In the genomic region with DNA sequence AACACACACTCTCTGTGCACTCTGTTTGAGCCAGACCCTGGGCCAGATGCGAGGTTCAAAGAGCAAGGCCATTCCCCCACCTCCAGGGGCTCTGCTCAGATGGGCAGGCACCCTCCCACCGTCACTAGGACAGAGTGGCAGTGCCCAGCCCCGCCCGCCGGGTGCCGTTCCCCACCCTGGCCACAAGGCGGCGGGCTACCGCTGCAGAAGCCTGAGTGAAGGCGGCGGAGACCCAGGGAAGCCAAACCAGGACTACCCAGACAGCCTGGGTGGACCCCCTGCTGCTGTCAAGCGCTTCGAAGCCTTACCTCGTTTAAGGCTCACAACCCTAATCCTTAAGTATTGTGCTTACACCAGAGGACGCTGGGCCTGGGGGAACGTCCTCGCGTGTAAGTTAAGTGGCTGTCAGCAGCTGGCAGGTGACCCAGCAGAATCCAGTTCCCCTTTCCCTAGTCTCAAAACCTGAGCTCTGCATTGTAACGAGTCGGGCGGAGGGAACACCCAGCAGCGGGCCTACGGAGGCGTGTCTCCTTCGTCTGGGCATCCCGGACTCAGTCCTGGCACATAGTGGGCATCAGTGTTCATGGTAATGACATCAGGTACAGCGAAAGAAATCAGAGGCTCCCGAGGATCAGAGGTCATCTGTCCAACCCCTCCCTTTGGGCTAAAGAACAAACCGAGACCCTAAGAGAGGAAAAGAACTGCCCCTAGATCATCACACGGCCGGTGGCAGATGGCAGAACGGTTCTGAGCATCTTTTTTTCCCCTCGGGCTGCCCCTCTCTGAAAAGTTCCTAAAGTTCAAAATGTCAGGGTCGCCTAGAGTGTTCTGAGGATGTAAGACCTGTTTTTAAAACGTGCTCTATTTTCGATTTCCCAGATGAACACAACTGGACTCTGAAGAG, we compare ENCODE assay signal across 1 cellular context.
A peak's percentile ranks its signal among the peaks of the same experiment; 100 is the strongest.
TF ChIP-seq lines count a peak whose summit lies in the region.

No MANE protein-coding gene starts in this region.

TF ChIP-seq in HepG2, 621 proteins besides CTCF, POLR2A, EP300 and RAD21 (continued from another document and continues in another):
- TF ChIP-seq, protein P1, sequence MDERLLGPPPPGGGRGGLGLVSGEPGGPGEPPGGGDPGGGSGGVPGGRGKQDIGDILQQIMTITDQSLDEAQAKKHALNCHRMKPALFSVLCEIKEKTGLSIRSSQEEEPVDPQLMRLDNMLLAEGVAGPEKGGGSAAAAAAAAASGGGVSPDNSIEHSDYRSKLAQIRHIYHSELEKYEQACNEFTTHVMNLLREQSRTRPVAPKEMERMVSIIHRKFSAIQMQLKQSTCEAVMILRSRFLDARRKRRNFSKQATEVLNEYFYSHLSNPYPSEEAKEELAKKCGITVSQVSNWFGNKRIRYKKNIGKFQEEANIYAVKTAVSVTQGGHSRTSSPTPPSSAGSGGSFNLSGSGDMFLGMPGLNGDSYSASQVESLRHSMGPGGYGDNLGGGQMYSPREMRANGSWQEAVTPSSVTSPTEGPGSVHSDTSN (CRISPR knock-in tag; IDR thresholded peaks at IDR 0.05), result no peak
- TF ChIP-seq ZFP37 (CRISPR knock-in tag; IDR thresholded peaks at IDR 0.05; ENCODE audit: borderline replicate concordance) (no peak), MXD4 (CRISPR knock-in tag; IDR thresholded peaks at IDR 0.05) (no peak), ZNF569 (CRISPR knock-in tag; IDR thresholded peaks at IDR 0.05; ENCODE audit: borderline replicate concordance) (no peak), TSC22D2 (CRISPR knock-in tag; IDR thresholded peaks at IDR 0.05; ENCODE audit: borderline replicate concordance) (no peak), KAT7 (CRISPR knock-in tag; IDR thresholded peaks at IDR 0.05; ENCODE audit: borderline replicate concordance) (no peak), TCF7L2 (IDR thresholded peaks at IDR 0.05; ENCODE audit: low read depth, low read length) (no peak), ZNF703 (CRISPR knock-in tag; IDR thresholded peaks at IDR 0.05; ENCODE audit: borderline replicate concordance) (no peak), ZNF441 (CRISPR knock-in tag; IDR thresholded peaks at IDR 0.05; ENCODE audit: borderline replicate concordance) (peak; percentile 33; the same call in 1 of the 2 replicates), JARID2 (CRISPR knock-in tag; IDR thresholded peaks at IDR 0.05; ENCODE audit: insufficient replicate concordance) (no peak), CBX2 (IDR thresholded peaks at IDR 0.05; ENCODE audit: low read depth, low read length) (no peak), CBX2 (CRISPR knock-in tag; IDR thresholded peaks at IDR 0.05; ENCODE audit: low read depth) (no peak), KDM2A (CRISPR knock-in tag; IDR thresholded peaks at IDR 0.05; ENCODE audit: borderline replicate concordance, low read depth) (peak; percentile 94), ZNF121 (CRISPR knock-in tag; IDR thresholded peaks at IDR 0.05) (no peak), ZNF317 (CRISPR knock-in tag; IDR thresholded peaks at IDR 0.05) (no peak), ZBTB38 (CRISPR knock-in tag; IDR thresholded peaks at IDR 0.05) (no peak), ZNF256 (CRISPR knock-in tag; conservative IDR thresholded peaks at IDR 0.05) (no peak), YY1 (IDR thresholded peaks at IDR 0.05; ENCODE audit: insufficient read depth, insufficient replicate concordance, low read depth, low read length) (peak; percentile 33), ZMYM2 (CRISPR knock-in tag; IDR thresholded peaks at IDR 0.05) (0 out of 2 replicates have a peak, but pooled peaks have one; percentile 53), ZNF546 (CRISPR knock-in tag; conservative IDR thresholded peaks at IDR 0.05) (no peak), ZNF816 (CRISPR knock-in tag; IDR thresholded peaks at IDR 0.05; ENCODE audit: borderline replicate concordance) (no peak), ZNF670 (CRISPR knock-in tag; IDR thresholded peaks at IDR 0.05; ENCODE audit: borderline replicate concordance) (no peak), FOXA3 (CRISPR knock-in tag; IDR thresholded peaks at IDR 0.05) (peak; percentile 59), CBX5 (CRISPR knock-in tag; IDR thresholded peaks at IDR 0.05; ENCODE audit: borderline replicate concordance) (0 out of 2 replicates have a peak, but pooled peaks have one; percentile 52), ZNF749 (CRISPR knock-in tag; IDR thresholded peaks at IDR 0.05; ENCODE audit: borderline replicate concordance) (no peak), ATF7 (IDR thresholded peaks at IDR 0.05) (no peak), ATF7 (CRISPR knock-in tag; IDR thresholded peaks at IDR 0.05) (no peak), GABPB1 (CRISPR knock-in tag; IDR thresholded peaks at IDR 0.05) (peak; percentile 69; the same call in 1 of the 2 replicates), MAFG (CRISPR knock-in tag; IDR thresholded peaks at IDR 0.05) (no peak), ZNF768 (CRISPR knock-in tag; IDR thresholded peaks at IDR 0.05) (peak; percentile 71)
- TF ChIP-seq, protein P2, sequence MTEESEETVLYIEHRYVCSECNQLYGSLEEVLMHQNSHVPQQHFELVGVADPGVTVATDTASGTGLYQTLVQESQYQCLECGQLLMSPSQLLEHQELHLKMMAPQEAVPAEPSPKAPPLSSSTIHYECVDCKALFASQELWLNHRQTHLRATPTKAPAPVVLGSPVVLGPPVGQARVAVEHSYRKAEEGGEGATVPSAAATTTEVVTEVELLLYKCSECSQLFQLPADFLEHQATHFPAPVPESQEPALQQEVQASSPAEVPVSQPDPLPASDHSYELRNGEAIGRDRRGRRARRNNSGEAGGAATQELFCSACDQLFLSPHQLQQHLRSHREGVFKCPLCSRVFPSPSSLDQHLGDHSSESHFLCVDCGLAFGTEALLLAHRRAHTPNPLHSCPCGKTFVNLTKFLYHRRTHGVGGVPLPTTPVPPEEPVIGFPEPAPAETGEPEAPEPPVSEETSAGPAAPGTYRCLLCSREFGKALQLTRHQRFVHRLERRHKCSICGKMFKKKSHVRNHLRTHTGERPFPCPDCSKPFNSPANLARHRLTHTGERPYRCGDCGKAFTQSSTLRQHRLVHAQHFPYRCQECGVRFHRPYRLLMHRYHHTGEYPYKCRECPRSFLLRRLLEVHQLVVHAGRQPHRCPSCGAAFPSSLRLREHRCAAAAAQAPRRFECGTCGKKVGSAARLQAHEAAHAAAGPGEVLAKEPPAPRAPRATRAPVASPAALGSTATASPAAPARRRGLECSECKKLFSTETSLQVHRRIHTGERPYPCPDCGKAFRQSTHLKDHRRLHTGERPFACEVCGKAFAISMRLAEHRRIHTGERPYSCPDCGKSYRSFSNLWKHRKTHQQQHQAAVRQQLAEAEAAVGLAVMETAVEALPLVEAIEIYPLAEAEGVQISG (CRISPR knock-in tag; IDR thresholded peaks at IDR 0.05), result peak; percentile 73; the same call in 1 of the 2 replicates
- TF ChIP-seq, protein P3, sequence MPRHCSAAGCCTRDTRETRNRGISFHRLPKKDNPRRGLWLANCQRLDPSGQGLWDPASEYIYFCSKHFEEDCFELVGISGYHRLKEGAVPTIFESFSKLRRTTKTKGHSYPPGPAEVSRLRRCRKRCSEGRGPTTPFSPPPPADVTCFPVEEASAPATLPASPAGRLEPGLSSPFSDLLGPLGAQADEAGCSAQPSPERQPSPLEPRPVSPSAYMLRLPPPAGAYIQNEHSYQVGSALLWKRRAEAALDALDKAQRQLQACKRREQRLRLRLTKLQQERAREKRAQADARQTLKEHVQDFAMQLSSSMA (CRISPR knock-in tag; IDR thresholded peaks at IDR 0.05), result peak; percentile 84; the same call in 1 of the 2 replicates
- TF ChIP-seq, protein P4, sequence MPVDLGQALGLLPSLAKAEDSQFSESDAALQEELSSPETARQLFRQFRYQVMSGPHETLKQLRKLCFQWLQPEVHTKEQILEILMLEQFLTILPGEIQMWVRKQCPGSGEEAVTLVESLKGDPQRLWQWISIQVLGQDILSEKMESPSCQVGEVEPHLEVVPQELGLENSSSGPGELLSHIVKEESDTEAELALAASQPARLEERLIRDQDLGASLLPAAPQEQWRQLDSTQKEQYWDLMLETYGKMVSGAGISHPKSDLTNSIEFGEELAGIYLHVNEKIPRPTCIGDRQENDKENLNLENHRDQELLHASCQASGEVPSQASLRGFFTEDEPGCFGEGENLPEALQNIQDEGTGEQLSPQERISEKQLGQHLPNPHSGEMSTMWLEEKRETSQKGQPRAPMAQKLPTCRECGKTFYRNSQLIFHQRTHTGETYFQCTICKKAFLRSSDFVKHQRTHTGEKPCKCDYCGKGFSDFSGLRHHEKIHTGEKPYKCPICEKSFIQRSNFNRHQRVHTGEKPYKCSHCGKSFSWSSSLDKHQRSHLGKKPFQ (CRISPR knock-in tag; IDR thresholded peaks at IDR 0.05; ENCODE audit: insufficient replicate concordance), result no peak
- TF ChIP-seq, protein P5, sequence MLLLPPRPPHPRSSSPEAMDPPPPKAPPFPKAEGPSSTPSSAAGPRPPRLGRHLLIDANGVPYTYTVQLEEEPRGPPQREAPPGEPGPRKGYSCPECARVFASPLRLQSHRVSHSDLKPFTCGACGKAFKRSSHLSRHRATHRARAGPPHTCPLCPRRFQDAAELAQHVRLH (CRISPR knock-in tag; IDR thresholded peaks at IDR 0.05; ENCODE audit: borderline replicate concordance, low read depth), result peak; percentile 68; the same call in 1 of the 2 replicates
- TF ChIP-seq, protein P6, sequence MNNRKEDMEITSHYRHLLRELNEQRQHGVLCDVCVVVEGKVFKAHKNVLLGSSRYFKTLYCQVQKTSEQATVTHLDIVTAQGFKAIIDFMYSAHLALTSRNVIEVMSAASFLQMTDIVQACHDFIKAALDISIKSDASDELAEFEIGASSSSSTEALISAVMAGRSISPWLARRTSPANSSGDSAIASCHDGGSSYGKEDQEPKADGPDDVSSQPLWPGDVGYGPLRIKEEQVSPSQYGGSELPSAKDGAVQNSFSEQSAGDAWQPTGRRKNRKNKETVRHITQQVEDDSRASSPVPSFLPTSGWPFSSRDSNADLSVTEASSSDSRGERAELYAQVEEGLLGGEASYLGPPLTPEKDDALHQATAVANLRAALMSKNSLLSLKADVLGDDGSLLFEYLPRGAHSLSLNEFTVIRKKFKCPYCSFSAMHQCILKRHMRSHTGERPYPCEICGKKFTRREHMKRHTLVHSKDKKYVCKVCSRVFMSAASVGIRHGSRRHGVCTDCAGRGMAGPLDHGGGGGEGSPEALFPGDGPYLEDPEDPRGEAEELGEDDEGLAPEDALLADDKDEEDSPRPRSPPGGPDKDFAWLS (CRISPR knock-in tag; IDR thresholded peaks at IDR 0.05; ENCODE audit: borderline replicate concordance), result no peak
- TF ChIP-seq, protein P7, sequence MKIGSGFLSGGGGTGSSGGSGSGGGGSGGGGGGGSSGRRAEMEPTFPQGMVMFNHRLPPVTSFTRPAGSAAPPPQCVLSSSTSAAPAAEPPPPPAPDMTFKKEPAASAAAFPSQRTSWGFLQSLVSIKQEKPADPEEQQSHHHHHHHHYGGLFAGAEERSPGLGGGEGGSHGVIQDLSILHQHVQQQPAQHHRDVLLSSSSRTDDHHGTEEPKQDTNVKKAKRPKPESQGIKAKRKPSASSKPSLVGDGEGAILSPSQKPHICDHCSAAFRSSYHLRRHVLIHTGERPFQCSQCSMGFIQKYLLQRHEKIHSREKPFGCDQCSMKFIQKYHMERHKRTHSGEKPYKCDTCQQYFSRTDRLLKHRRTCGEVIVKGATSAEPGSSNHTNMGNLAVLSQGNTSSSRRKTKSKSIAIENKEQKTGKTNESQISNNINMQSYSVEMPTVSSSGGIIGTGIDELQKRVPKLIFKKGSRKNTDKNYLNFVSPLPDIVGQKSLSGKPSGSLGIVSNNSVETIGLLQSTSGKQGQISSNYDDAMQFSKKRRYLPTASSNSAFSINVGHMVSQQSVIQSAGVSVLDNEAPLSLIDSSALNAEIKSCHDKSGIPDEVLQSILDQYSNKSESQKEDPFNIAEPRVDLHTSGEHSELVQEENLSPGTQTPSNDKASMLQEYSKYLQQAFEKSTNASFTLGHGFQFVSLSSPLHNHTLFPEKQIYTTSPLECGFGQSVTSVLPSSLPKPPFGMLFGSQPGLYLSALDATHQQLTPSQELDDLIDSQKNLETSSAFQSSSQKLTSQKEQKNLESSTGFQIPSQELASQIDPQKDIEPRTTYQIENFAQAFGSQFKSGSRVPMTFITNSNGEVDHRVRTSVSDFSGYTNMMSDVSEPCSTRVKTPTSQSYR (CRISPR knock-in tag; IDR thresholded peaks at IDR 0.05; ENCODE audit: borderline replicate concordance), result peak; percentile 24; the same call in 1 of the 2 replicates
- TF ChIP-seq, protein P8, sequence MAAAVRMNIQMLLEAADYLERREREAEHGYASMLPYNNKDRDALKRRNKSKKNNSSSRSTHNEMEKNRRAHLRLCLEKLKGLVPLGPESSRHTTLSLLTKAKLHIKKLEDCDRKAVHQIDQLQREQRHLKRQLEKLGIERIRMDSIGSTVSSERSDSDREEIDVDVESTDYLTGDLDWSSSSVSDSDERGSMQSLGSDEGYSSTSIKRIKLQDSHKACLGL (CRISPR knock-in tag; IDR thresholded peaks at IDR 0.05), result 0 out of 2 replicates have a peak, but pooled peaks have one; percentile 59
- TF ChIP-seq, protein P9, sequence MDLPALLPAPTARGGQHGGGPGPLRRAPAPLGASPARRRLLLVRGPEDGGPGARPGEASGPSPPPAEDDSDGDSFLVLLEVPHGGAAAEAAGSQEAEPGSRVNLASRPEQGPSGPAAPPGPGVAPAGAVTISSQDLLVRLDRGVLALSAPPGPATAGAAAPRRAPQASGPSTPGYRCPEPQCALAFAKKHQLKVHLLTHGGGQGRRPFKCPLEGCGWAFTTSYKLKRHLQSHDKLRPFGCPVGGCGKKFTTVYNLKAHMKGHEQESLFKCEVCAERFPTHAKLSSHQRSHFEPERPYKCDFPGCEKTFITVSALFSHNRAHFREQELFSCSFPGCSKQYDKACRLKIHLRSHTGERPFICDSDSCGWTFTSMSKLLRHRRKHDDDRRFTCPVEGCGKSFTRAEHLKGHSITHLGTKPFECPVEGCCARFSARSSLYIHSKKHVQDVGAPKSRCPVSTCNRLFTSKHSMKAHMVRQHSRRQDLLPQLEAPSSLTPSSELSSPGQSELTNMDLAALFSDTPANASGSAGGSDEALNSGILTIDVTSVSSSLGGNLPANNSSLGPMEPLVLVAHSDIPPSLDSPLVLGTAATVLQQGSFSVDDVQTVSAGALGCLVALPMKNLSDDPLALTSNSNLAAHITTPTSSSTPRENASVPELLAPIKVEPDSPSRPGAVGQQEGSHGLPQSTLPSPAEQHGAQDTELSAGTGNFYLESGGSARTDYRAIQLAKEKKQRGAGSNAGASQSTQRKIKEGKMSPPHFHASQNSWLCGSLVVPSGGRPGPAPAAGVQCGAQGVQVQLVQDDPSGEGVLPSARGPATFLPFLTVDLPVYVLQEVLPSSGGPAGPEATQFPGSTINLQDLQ (CRISPR knock-in tag; IDR thresholded peaks at IDR 0.05), result no peak
- TF ChIP-seq, protein P10, sequence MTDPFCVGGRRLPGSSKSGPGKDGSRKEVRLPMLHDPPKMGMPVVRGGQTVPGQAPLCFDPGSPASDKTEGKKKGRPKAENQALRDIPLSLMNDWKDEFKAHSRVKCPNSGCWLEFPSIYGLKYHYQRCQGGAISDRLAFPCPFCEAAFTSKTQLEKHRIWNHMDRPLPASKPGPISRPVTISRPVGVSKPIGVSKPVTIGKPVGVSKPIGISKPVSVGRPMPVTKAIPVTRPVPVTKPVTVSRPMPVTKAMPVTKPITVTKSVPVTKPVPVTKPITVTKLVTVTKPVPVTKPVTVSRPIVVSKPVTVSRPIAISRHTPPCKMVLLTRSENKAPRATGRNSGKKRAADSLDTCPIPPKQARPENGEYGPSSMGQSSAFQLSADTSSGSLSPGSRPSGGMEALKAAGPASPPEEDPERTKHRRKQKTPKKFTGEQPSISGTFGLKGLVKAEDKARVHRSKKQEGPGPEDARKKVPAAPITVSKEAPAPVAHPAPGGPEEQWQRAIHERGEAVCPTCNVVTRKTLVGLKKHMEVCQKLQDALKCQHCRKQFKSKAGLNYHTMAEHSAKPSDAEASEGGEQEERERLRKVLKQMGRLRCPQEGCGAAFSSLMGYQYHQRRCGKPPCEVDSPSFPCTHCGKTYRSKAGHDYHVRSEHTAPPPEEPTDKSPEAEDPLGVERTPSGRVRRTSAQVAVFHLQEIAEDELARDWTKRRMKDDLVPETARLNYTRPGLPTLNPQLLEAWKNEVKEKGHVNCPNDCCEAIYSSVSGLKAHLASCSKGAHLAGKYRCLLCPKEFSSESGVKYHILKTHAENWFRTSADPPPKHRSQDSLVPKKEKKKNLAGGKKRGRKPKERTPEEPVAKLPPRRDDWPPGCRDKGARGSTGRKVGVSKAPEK (CRISPR knock-in tag; IDR thresholded peaks at IDR 0.05; ENCODE audit: borderline replicate concordance), result 0 out of 2 replicates have a peak, but pooled peaks have one; percentile 75
